ENCODE assay signal across 8 cellular contexts in the genomic region with DNA sequence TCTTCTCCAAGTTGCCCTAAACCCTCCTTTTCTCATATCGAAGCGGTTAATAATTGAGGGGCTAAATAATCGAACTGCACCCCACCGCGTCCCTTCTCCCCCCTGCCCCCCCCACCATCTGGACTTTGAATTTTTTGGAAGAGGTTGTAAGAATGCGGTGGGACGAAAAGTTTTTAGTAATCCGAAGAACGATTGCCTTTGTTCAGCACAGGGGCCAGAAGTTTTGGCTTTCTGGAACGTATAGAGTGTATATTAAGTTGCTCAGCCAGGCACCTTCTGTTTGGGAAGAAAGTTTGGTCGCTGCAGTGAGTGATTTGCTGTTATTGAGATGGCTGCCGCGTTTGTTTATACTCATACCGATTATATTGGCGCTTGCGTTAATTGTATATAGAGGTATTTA. TPM values are rescaled to one million over a fixed set of nuclear protein-coding genes. Genes with fewer than 3 reads are reported as not detected.
A peak's percentile ranks its signal among the peaks of the same experiment; 100 is the strongest.
DNase-seq lines count a peak whose midpoint lies in the region; TF ChIP-seq lines count a peak whose summit lies in the region.

No MANE protein-coding gene starts in this region.

- H3K4me2 ChIP-seq in KMS-11 = peak overlapping the region; percentile 87

- H3K27me3 Mint-ChIP-seq in CD4-positive, alpha-beta memory T cell = no peaks in the 10 kb centered on the region

- peak overlapping the region; percentile 95 to 99 (median 97) for H3K4me3 Mint-ChIP-seq in CD4-positive, alpha-beta memory T cell

- H3K9me3 ChIP-seq in CD4-positive, alpha-beta memory T cell (ENCODE audit: control insufficient read depth in 1 of 2, low read length in 2 of 2) = no peaks in the 10 kb centered on the region
- no peaks in the 10 kb centered on the region for H3K9me3 ChIP-seq in ascending aorta
- H3K9me3 ChIP-seq in suprapubic skin = no peaks in the 10 kb centered on the region

- POLR2A ChIA-PET in CD4-positive, alpha-beta memory T cell (lab: Charles Lee; ENCODE audit: partially characterized antibody) = interaction anchor here (0.6 to 3.7 kb wide), 26 partner anchors 9 to 1240 kb away, joined by 3 to 52 read pairs (median 4); a partner anchor contains a TSS

- peaks cover 0 to 40% of the 10 kb centered on the region in 2 donors for H3K36me3 Mint-ChIP-seq in CD4-positive, alpha-beta memory T cell

- no peaks in the 10 kb centered on the region for H3K9me3 Mint-ChIP-seq in CD4-positive, alpha-beta memory T cell

- no peaks in the 10 kb centered on the region for H4K20me1 ChIP-seq in KMS-11 (ENCODE audit: insufficient read depth)

- peaks cover 51% of the 10 kb centered on the region for H3K4me1 ChIP-seq in CD4-positive, alpha-beta memory T cell (ENCODE audit: insufficient read depth, low read length)
- H3K4me1 ChIP-seq in KMS-11 (ENCODE audit: low read depth, poor library complexity, severe bottlenecking) (peaks cover 44% of the 10 kb centered on the region), ascending aorta (peaks cover 0 to 14% of the 10 kb centered on the region in 2 donors), suprapubic skin (peaks cover 41% of the 10 kb centered on the region)

- peaks cover 20 to 69% (median 41%) of the 10 kb centered on the region in 4 donors for H3K4me1 Mint-ChIP-seq in CD4-positive, alpha-beta memory T cell

- H3K36me3 ChIP-seq in CD4-positive, alpha-beta memory T cell (ENCODE audit: insufficient read depth, low read length) = no peaks in the 10 kb centered on the region
- H3K36me3 ChIP-seq in KMS-11 (ENCODE audit: insufficient read depth) = no peaks in the 10 kb centered on the region
- no peaks in the 10 kb centered on the region for H3K36me3 ChIP-seq in ascending aorta
- peaks cover 1% of the 10 kb centered on the region for H3K36me3 ChIP-seq in suprapubic skin

- peak overlapping the region; percentile 75 to 80 for H3K4me3 ChIP-seq in CD4-positive, alpha-beta memory T cell (ENCODE audit: low read length in 2 of 2)
- H3K4me3 ChIP-seq in KMS-11 (IDR thresholded peaks at IDR 0.05; ENCODE audit: insufficient read depth, low read depth, low read length) (no peak overlapping the region), ascending aorta (peak overlapping the region; percentile 97 to 99), suprapubic skin (peak overlapping the region; percentile 100)

- peak in 4 of 5 donors; percentile 10 to 23 (median 18) for DNase-seq in CD4-positive, alpha-beta memory T cell
- DNase-seq in ascending aorta (ENCODE audit: low spot score in 2 of 2) = no peak
- DNase-seq in left kidney (ENCODE audit: low read depth, low spot score) = peak; percentile 51
- DNase-seq in suprapubic skin (ENCODE audit: low spot score in 2 of 2) = no peak
- no peak for DNase-seq in NCI-H774 (lab: John Stamatoyannopoulos, UW)
- DNase-seq in NCI-H2029 (lab: John Stamatoyannopoulos, UW) = no peak
- no peak for DNase-seq in NCI-H524 treated with DMSO at 0.1 percent for 48 hours (lab: John Stamatoyannopoulos, UW)

- CTCF ChIA-PET in CD4-positive, alpha-beta memory T cell (lab: Charles Lee; ENCODE audit: partially characterized antibody) = interaction anchor here (1.1 to 2.3 kb wide), 3 partner anchors 98 to 217 kb away, joined by 3 to 12 read pairs (median 3); a partner anchor contains a TSS

- peaks cover 58% of the 10 kb centered on the region for H3K79me2 ChIP-seq in KMS-11 (ENCODE audit: insufficient read depth, low read depth)

- no peaks in the 10 kb centered on the region for H3K27me3 ChIP-seq in CD4-positive, alpha-beta memory T cell (ENCODE audit: insufficient read depth, low read length)
- no peaks in the 10 kb centered on the region for H3K27me3 ChIP-seq in KMS-11 (ENCODE audit: insufficient read depth, low read depth)
- no peaks in the 10 kb centered on the region for H3K27me3 ChIP-seq in ascending aorta
- no peaks in the 10 kb centered on the region for H3K27me3 ChIP-seq in suprapubic skin

- peak overlapping the region; percentile 77 for H2AFZ ChIP-seq in KMS-11 (ENCODE audit: low read depth)

- TF ChIP-seq EP300 in suprapubic skin (IDR thresholded peaks at IDR 0.05) = no peak

- TF ChIP-seq CTCF in KMS-11 (conservative IDR thresholded peaks at IDR 0.05; ENCODE audit: low read depth, low read length) (no peak), ascending aorta (IDR thresholded peaks at IDR 0.05) (no peak), suprapubic skin (IDR thresholded peaks at IDR 0.05) (no peak)

- WGBS in suprapubic skin = 1% methylated on average over 16 of the region's 16 CpGs

- no peak for TF ChIP-seq POLR2A in suprapubic skin (IDR thresholded peaks at IDR 0.05)

- intact Hi-C loops in CD4-positive, alpha-beta memory T cell (cut with micrococcal nuclease) = loop anchor here (1.0 to 5.0 kb wide), 9 partner anchors 8 to 365 kb away; a partner anchor contains a TSS
- intact Hi-C loops in ascending aorta (cut with DNase I) = loop anchor here (5.0 to 10.0 kb wide), 2 partner anchors 202 to 890 kb away; a partner anchor contains a TSS

- H3K27ac Mint-ChIP-seq in CD4-positive, alpha-beta memory T cell = peak overlapping the region; percentile 89 to 99 (median 97)

- peak overlapping the region; percentile 95 for H3K27ac ChIP-seq in CD4-positive, alpha-beta memory T cell (ENCODE audit: low read depth, low read length)
- H3K27ac ChIP-seq in KMS-11 (peak overlapping the region; percentile 95), ascending aorta (peak overlapping the region; percentile 98 to 100), suprapubic skin (peak overlapping the region; percentile 100)

- peak overlapping the region; percentile 92 for H3K9ac ChIP-seq in KMS-11

RNA-seq across cellular contexts. Expression of a gene that starts 0.5 kb away (rescaled TPM):
- 10 to 100 TPM; 96.7 to 98.7 TPM for total RNA-seq in CD4-positive, alpha-beta memory T cell
- polyA plus RNA-seq in CD4-positive, alpha-beta memory T cell = 10 to 100 TPM; 30.6 to 47.8 TPM
- total RNA-seq in ascending aorta = 12.0 TPM
- total RNA-seq in suprapubic skin = 100 to 1,000 TPM in 2 of 4 donors, 10 to 100 TPM in 2; 84.6 to 141 (median 97.3) TPM

Comparison
In these comparisons a context has a peak if more than half of its experiments do, and no peak if none do; other contexts are left out.
1. DNase-seq: peak in CD4-positive, alpha-beta memory T cell (4 of 5) and left kidney (single experiment); none in ascending aorta (0 of 2), suprapubic skin (0 of 2), NCI-H774 (single experiment), NCI-H2029 (single experiment) and NCI-H524 treated with DMSO at 0.1 percent for 48 hours (single experiment).
2. Peak in every context shown above with its lines, with median percentiles within 50 percentile points of each other: H3K27ac ChIP-seq.